In genomic region chr15:76169792-76170425, GRCh38 we compare ENCODE assay signal across 1 cellular context.
TF ChIP-seq lines count a peak whose summit lies in the region.

No MANE protein-coding gene starts in this region.

TF ChIP-seq in H1, 55 proteins besides CTCF, POLR2A, EP300 and RAD21:
- 0 out of 2 replicates have a peak, but pooled peaks have one; percentile 26 for TF ChIP-seq E2F6 (IDR thresholded peaks at IDR 0.05)
- TF ChIP-seq ZNF274 (IDR thresholded peaks at IDR 0.05; ENCODE audit: borderline replicate concordance, extremely low read depth, low read length) = no peak
- TF ChIP-seq NANOG (IDR thresholded peaks at IDR 0.05; ENCODE audit: insufficient read depth, low read depth, low read length, poor library complexity, severe bottlenecking) = no peak
